27 cellular contexts compared by ENCODE assay signal in the genomic region with DNA sequence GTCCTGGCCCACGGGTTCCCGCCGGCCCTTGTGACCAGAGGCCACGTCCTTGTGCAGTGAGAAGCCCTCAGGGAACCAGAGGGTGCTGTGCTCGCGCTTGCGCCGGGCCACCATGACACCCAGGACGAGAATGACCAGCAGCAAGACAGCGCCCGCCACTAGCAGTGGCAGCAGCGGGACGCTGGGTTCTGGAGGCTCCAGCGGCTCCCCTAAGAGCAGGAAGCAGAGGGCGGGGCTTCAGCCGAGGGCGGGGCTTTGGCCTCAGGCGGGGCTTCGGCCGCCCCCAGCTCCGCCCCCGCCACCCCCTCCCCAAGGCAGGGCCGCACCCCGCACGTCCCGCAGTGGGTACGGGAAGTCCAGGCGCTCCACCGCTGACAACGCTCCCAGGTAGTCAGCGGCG. TPM values are rescaled to one million over a fixed set of nuclear protein-coding genes. Genes with fewer than 3 reads are reported as not detected.
"Had no signal": no experiment of that assay in that cellular context is flagged by ENCODE, and none has a peak within 500 bp of the region (broad histone marks: within the 10 kb centered on the region; RNA-seq: fewer than 3 reads in every experiment).

No MANE protein-coding gene starts in this region.

- ATAC-seq: activated CD4-positive, alpha-beta T cell treated with anti-CD3 and anti-CD28 coated beads for 36 hours; activated T-cell treated with anti-CD3 and anti-CD28 coated beads, Interleukin-2, amount 50 U/mL, for 4 hours; left cardiac atrium had no signal

- DNase-seq: activated B cell treated with CpG ODN at 0.5 μM for 24 hours; activated CD4-positive, alpha-beta T cell treated with anti-CD3 and anti-CD28 coated beads for 36 hours; activated CD4-positive, alpha-beta T cell treated with anti-CD3 and anti-CD28 coated beads, Interleukin-2, amount 50 U/mL, for 4 hours; activated CD8-positive, alpha-beta memory T cell treated with anti-CD3 and anti-CD28 coated beads, Interleukin-2, amount 50 U/mL, for 48 hours; activated naive CD4-positive, alpha-beta T cell; activated T-cell treated with anti-CD3 and anti-CD28 coated beads, Interleukin-2, amount 50 U/mL, for 4 hours; adrenal gland; brain microvascular endothelial cell; caudate nucleus; effector memory CD4-positive, alpha-beta T cell; glutamatergic neuron; islet precursor cell; left cardiac atrium; nucleus accumbens; right cardiac atrium; stimulated activated CD4-positive, alpha-beta T cell treated with anti-CD3 and anti-CD28 coated beads, Interleukin-4, amount 100 ng/mL, for 24 hours; stimulated activated naive CD4-positive, alpha-beta T cell treated with Interleukin-2 at 50 U/mL for 16 hours; T1000 had no signal

- H3K27me3 Mint-ChIP-seq: activated CD4-positive, alpha-beta T cell treated with anti-CD3 and anti-CD28 coated beads for 36 hours; activated naive CD8-positive, alpha-beta T cell had no signal

- H3K27me3 ChIP-seq: adrenal gland, ascending aorta, brain microvascular endothelial cell, hepatocyte had no signal

- H3K9ac ChIP-seq: parathyroid adenoma had no signal

- H3K79me2 ChIP-seq: hepatocyte, parathyroid adenoma had no signal

- H3K36me3 Mint-ChIP-seq: activated naive CD8-positive, alpha-beta T cell; natural killer cell treated with Interleukin-12 subunit alpha and Interleukin-12 subunit beta and Interleukin-15 and Interleukin-18, amount 100 ng/mL, for 72 hours had no signal

- H3K9me3 ChIP-seq: ascending aorta, thoracic aorta had no signal

- H3K27ac ChIP-seq: adrenal gland, brain microvascular endothelial cell, esophagus muscularis mucosa, hepatocyte, parathyroid adenoma, thoracic aorta had no signal

- H3K36me3 ChIP-seq: adrenal gland had no signal

- H2AFZ ChIP-seq: hepatocyte, parathyroid adenoma had no signal

- H3K4me1 ChIP-seq: adrenal gland, ascending aorta, esophagus muscularis mucosa, parathyroid adenoma had no signal

- H3K4me1 Mint-ChIP-seq: activated B cell treated with CpG ODN at 0.5 μM for 24 hours; activated CD4-positive, alpha-beta T cell treated with anti-CD3 and anti-CD28 coated beads for 36 hours had no signal

- H3K4me3 Mint-ChIP-seq: activated B cell treated with CpG ODN at 0.5 μM for 24 hours; activated CD4-positive, alpha-beta T cell treated with anti-CD3 and anti-CD28 coated beads for 36 hours; activated naive CD8-positive, alpha-beta T cell; activated T-cell treated with anti-CD3 and anti-CD28 coated beads, Interleukin-2, amount 50 U/mL, for 4 hours; natural killer cell treated with Interleukin-12 subunit alpha and Interleukin-12 subunit beta and Interleukin-15 and Interleukin-18, amount 100 ng/mL, for 72 hours had no signal

- H3K27ac Mint-ChIP-seq: activated B cell treated with CpG ODN at 0.5 μM for 24 hours; activated CD4-positive, alpha-beta T cell treated with anti-CD3 and anti-CD28 coated beads for 36 hours; activated naive CD8-positive, alpha-beta T cell; activated T-helper 2 cell treated with anti-CD3 and anti-CD28 coated beads, Interferon-gamma antibody, Interleukin-2, Interleukin-4, amounts not matched to agents 10 μg/mL and 5 μg/mL and 100 μg/mL, durations not matched to agents 14 hours and 24 hours and 36 hours; natural killer cell treated with Interleukin-12 subunit alpha and Interleukin-12 subunit beta and Interleukin-15 and Interleukin-18, amount 100 ng/mL, for 72 hours had no signal

- H3K4me2 ChIP-seq: hepatocyte had no signal

- H3K4me3 ChIP-seq: adrenal gland, ascending aorta, esophagus muscularis mucosa, hepatocyte, thoracic aorta had no signal

- H3K9me3 Mint-ChIP-seq: activated T-helper 2 cell treated with anti-CD3 and anti-CD28 coated beads, Interferon-gamma antibody, Interleukin-2, Interleukin-4, amounts not matched to agents 10 μg/mL and 5 μg/mL and 100 μg/mL, durations not matched to agents 14 hours and 24 hours and 36 hours; natural killer cell treated with Interleukin-12 subunit alpha and Interleukin-12 subunit beta and Interleukin-15 and Interleukin-18, amount 100 ng/mL, for 72 hours had no signal

RNA-seq across cellular contexts. Expression of a gene that starts 30.4 kb away (rescaled TPM):
- total RNA-seq: activated B cell treated with CpG ODN at 0.5 μM for 24 hours; activated CD8-positive, alpha-beta memory T cell treated with anti-CD3 and anti-CD28 coated beads for 36 hours; activated T-helper 2 cell treated with anti-CD3 and anti-CD28 coated beads, Interferon-gamma antibody, Interleukin-2, Interleukin-4, amounts not matched to agents 10 μg/mL and 5 μg/mL and 100 μg/mL, durations not matched to agents 14 hours and 24 hours and 36 hours; natural killer cell treated with Interleukin-12 subunit alpha and Interleukin-12 subunit beta and Interleukin-15 and Interleukin-18, amount 100 ng/mL, for 72 hours had no signal
